In genomic region chr10:28533571-28534304, GRCh38 we compare ENCODE assay signal across 1 cellular context.
TF ChIP-seq lines count a peak whose summit lies in the region.

No MANE protein-coding gene starts in this region.

TF ChIP-seq in HEK293, 187 proteins besides CTCF, POLR2A, EP300 and RAD21 (continued from another document):
- TF ChIP-seq ZBTB11 (tag by site-specific recombination; conservative IDR thresholded peaks at IDR 0.05; ENCODE audit: low read depth) = peak; percentile 59
- TF ChIP-seq PATZ1 (tag by site-specific recombination; IDR thresholded peaks at IDR 0.05) = peak; percentile 90
- peak; percentile 46 for TF ChIP-seq ZIC2 (tag by site-specific recombination; IDR thresholded peaks at IDR 0.05)
- 0 out of 2 replicates have a peak, but pooled peaks have one; percentile 31 for TF ChIP-seq ZNF2 (tag by site-specific recombination; IDR thresholded peaks at IDR 0.05)
- TF ChIP-seq ZNF394 (tag by site-specific recombination; IDR thresholded peaks at IDR 0.05; ENCODE audit: borderline replicate concordance) = no peak
- 0 out of 2 replicates have a peak, but pooled peaks have one; percentile 46 for TF ChIP-seq REST (tag by site-specific recombination; IDR thresholded peaks at IDR 0.05)
- TF ChIP-seq ZNF513 (tag by site-specific recombination; IDR thresholded peaks at IDR 0.05) = peak; percentile 17; the same call in 1 of the 2 replicates
- peak; percentile 27; the same call in 1 of the 2 replicates for TF ChIP-seq MZF1 (tag by site-specific recombination; IDR thresholded peaks at IDR 0.05; ENCODE audit: borderline replicate concordance)
- TF ChIP-seq ZNF501 (tag by site-specific recombination; IDR thresholded peaks at IDR 0.05) = peak; percentile 39; the same call in 1 of the 2 replicates
- TF ChIP-seq KLF7 (tag by site-specific recombination; IDR thresholded peaks at IDR 0.05; ENCODE audit: borderline replicate concordance) = 0 out of 2 replicates have a peak, but pooled peaks have one; percentile 21
- 0 out of 2 replicates have a peak, but pooled peaks have one; percentile 28 for TF ChIP-seq GLI4 (tag by site-specific recombination; IDR thresholded peaks at IDR 0.05)
- TF ChIP-seq TSHZ1 (tag by site-specific recombination; IDR thresholded peaks at IDR 0.05; ENCODE audit: borderline replicate concordance) = no peak
- peak; percentile 44; the same call in 1 of the 2 replicates for TF ChIP-seq KLF17 (tag by site-specific recombination; IDR thresholded peaks at IDR 0.05)
- TF ChIP-seq ZNF350 (tag by site-specific recombination; IDR thresholded peaks at IDR 0.05) = no peak
- TF ChIP-seq KLF9 (tag by site-specific recombination; IDR thresholded peaks at IDR 0.05; ENCODE audit: low read depth) = 0 out of 2 replicates have a peak, but pooled peaks have one; percentile 27
- TF ChIP-seq ZNF341 (tag by site-specific recombination; IDR thresholded peaks at IDR 0.05; ENCODE audit: low read depth) = peak; percentile 90
- 0 out of 2 replicates have a peak, but pooled peaks have one; percentile 33 for TF ChIP-seq ZNF610 (tag by site-specific recombination; IDR thresholded peaks at IDR 0.05; ENCODE audit: borderline replicate concordance)
- TF ChIP-seq ZSCAN30 (tag by site-specific recombination; IDR thresholded peaks at IDR 0.05) = no peak; the same call in 1 of the 2 replicates
- peak; percentile 22; the same call in 1 of the 2 replicates for TF ChIP-seq ZNF660 (tag by site-specific recombination; IDR thresholded peaks at IDR 0.05)
- TF ChIP-seq ZXDB (tag by site-specific recombination; IDR thresholded peaks at IDR 0.05) = peak; percentile 53
- TF ChIP-seq ZNF600 (tag by site-specific recombination; IDR thresholded peaks at IDR 0.05) = peak; percentile 61
- TF ChIP-seq ZNF184 (tag by site-specific recombination; IDR thresholded peaks at IDR 0.05) = no peak
- TF ChIP-seq ZFP37 (tag by site-specific recombination; IDR thresholded peaks at IDR 0.05) = peak; percentile 50; the same call in 1 of the 2 replicates
- peak; percentile 49; the same call in 1 of the 2 replicates for TF ChIP-seq SP7 (tag by site-specific recombination; IDR thresholded peaks at IDR 0.05)
- TF ChIP-seq RBAK (tag by site-specific recombination; IDR thresholded peaks at IDR 0.05) = no peak
- 0 out of 2 replicates have a peak, but pooled peaks have one; percentile 15 for TF ChIP-seq ZBTB8A (tag by site-specific recombination; IDR thresholded peaks at IDR 0.05)
